ENCODE assay signal across 8 cellular contexts in the genomic region with DNA sequence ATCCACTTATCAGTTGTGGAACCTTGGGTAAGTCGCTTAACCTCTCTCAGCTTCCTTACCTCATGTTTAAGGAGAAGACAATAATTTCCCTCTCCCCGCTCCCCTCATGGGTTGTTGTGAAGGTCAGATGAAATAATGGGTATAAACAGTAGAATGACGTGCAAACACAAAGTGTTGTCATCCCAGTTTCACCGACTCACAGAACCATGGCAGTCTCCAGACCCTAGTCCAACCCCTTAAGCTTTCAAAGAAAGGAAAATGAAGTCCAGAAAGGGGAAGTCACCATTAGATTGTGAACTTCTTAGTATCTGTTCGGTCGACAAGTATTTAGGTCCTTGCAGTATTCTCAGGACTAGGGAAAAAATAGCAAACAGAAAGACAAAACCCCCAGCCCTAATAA. TPM values are rescaled to one million over a fixed set of nuclear protein-coding genes. Genes with fewer than 3 reads are reported as not detected.
DNase-seq lines count a peak whose midpoint lies in the region; ATAC-seq, FAIRE-seq and TF ChIP-seq lines count a peak whose summit lies in the region.

No MANE protein-coding gene starts in this region.

- no peak for ATAC-seq in RWPE2 (ENCODE audit: low read depth)

- H3K4me1 ChIP-seq in RWPE2 (ENCODE audit: insufficient read depth, poor library complexity, severe bottlenecking): no peaks in the 10 kb centered on the region
- peaks cover 0 to 50% (median 11%) of the 10 kb centered on the region in 3 donors for H3K4me1 ChIP-seq in esophagus squamous epithelium
- peaks cover 0 to 32% (median 13%) of the 10 kb centered on the region in 4 donors for H3K4me1 ChIP-seq in sigmoid colon
- peaks cover 0 to 4% of the 10 kb centered on the region in 2 donors for H3K4me1 ChIP-seq in small intestine (ENCODE audit: control insufficient read depth in 2 of 2, insufficient read depth in 1 of 2, low read depth in 1 of 2, low read length in 1 of 2)

- TF ChIP-seq CTCF in RWPE2 (IDR thresholded peaks at IDR 0.05; ENCODE audit: poor library complexity, severe bottlenecking): no peak
- no peak for TF ChIP-seq CTCF in esophagus squamous epithelium (IDR thresholded peaks at IDR 0.05)
- no peak for TF ChIP-seq CTCF in sigmoid colon (IDR thresholded peaks at IDR 0.05)

- no peaks in the 10 kb centered on the region for H3K9me3 ChIP-seq in RWPE2 (ENCODE audit: severe bottlenecking)
- H3K9me3 ChIP-seq in esophagus squamous epithelium: no peaks in the 10 kb centered on the region
- no peaks in the 10 kb centered on the region for H3K9me3 ChIP-seq in sigmoid colon
- no peaks in the 10 kb centered on the region for H3K9me3 ChIP-seq in small intestine (ENCODE audit: control insufficient read depth, low read depth)

- no peak for TF ChIP-seq EP300 in sigmoid colon (IDR thresholded peaks at IDR 0.05)

- H3K36me3 ChIP-seq in H7 (replicated peaks; ENCODE audit: control insufficient read depth, insufficient read depth, low read length) (peaks cover 5% of the 10 kb centered on the region), RWPE2 (ENCODE audit: low read depth) (peaks cover 7% of the 10 kb centered on the region), esophagus squamous epithelium (peaks cover 0 to 14% (median 0%) of the 10 kb centered on the region in 3 donors), sigmoid colon (peaks cover 0 to 12% (median 1%) of the 10 kb centered on the region in 4 donors), small intestine (ENCODE audit: control insufficient read depth in 2 of 2, insufficient read depth in 2 of 2, low read length in 2 of 2) (peaks cover 2 to 4% of the 10 kb centered on the region in 2 donors)

- 53 to 65% methylated on average over 5 to 6 of the region's 6 CpGs for WGBS in esophagus squamous epithelium, 2 donors
- 55 to 56% methylated on average over 6 of the region's 6 CpGs for WGBS in sigmoid colon, 2 donors
- WGBS in small intestine, 3 donors: 54 to 59% (median 58%) methylated on average over 6 of the region's 6 CpGs

- intact Hi-C loops in esophagus squamous epithelium (cut with DNase I): loop anchor here (10.0 kb wide), 1 partner anchor 121 kb away; the partner anchor contains the start of gene KHDC4
- intact Hi-C loops in sigmoid colon (cut with DNase I): loop anchor here (2.0 kb wide), 3 partner anchors 27 to 75 kb away; partner anchors contain the start of gene MEX3A

- no peaks in the 10 kb centered on the region for H3K27me3 ChIP-seq in H7 (ENCODE audit: control insufficient read depth, insufficient read depth, low read length)
- no peaks in the 10 kb centered on the region for H3K27me3 ChIP-seq in RWPE2 (ENCODE audit: insufficient read depth, poor library complexity, severe bottlenecking)
- H3K27me3 ChIP-seq in esophagus squamous epithelium: no peaks in the 10 kb centered on the region
- no peaks in the 10 kb centered on the region for H3K27me3 ChIP-seq in sigmoid colon
- no peaks in the 10 kb centered on the region for H3K27me3 ChIP-seq in small intestine (ENCODE audit: control insufficient read depth in 2 of 2, insufficient read depth in 2 of 2, low read length in 2 of 2)

- peak overlapping the region; percentile 90 for H3K27ac ChIP-seq in RWPE2 (ENCODE audit: poor library complexity, severe bottlenecking)
- peak overlapping the region; percentile 95 to 98 (median 96) for H3K27ac ChIP-seq in esophagus squamous epithelium
- H3K27ac ChIP-seq in sigmoid colon: peak overlapping the region in 3 of 4 donors; percentile 86 to 97 (median 94)
- peak overlapping the region in 1 of 2 donors; percentile 69 for H3K27ac ChIP-seq in small intestine (ENCODE audit: low read depth in 1 of 2, low read length in 1 of 2)

- DNase-seq in H7 (no peak), RWPE2 (ENCODE audit: low spot score) (no peak), esophagus squamous epithelium (lab: John Stamatoyannopoulos, UW) (no peak), sigmoid colon (no peak), SW 1271 (lab: John Stamatoyannopoulos, UW) (no peak), kidney glomerular epithelial cell (lab: John Stamatoyannopoulos, UW) (no peak), small intestine (no peak)
- DNase-seq in activated naive CD4-positive, alpha-beta T cell treated with Interleukin-2 at 50 U/mL for 16 hours: no peak

- no peak for TF ChIP-seq POLR2A in esophagus squamous epithelium (IDR thresholded peaks at IDR 0.05)
- no peak for TF ChIP-seq POLR2A in sigmoid colon (IDR thresholded peaks at IDR 0.05)

- H3K4me3 ChIP-seq in H7 (ENCODE audit: insufficient read depth, low read depth, low read length) (peak overlapping the region; percentile 100), RWPE2 (ENCODE audit: severe bottlenecking) (peak overlapping the region; percentile 87), esophagus squamous epithelium (peak overlapping the region; percentile 84 to 95 (median 88)), sigmoid colon (peak overlapping the region in 3 of 4 donors; percentile 73 to 90 (median 84)), small intestine (ENCODE audit: low read depth in 1 of 2, low read length in 2 of 2) (peak overlapping the region in 1 of 2 donors; percentile 96)

- FAIRE-seq in small intestine (lab: Jason Lieb, UNC): no peak

RNA-seq across cellular contexts. Expression of gene LAMTOR2, which starts 1.1 kb away (rescaled TPM):
- 58.0 and 74.1 TPM in 2 replicates for total RNA-seq in H7 (2014; rRNA removed; shearing (Covaris generic))
- total RNA-seq in esophagus squamous epithelium (10 to 100 TPM; 41.4 to 67.1 (median 53.3) TPM), sigmoid colon (10 to 100 TPM; 55.4 to 86.4 (median 71.3) TPM)
- polyA plus RNA-seq in sigmoid colon (100 to 1,000 TPM; 142 to 245 (median 199) TPM), small intestine (100 to 1,000 TPM; 132 to 226 (median 165) TPM)

RNA-seq across cellular contexts. Expression of gene UBQLN4, which starts 2.1 kb away (rescaled TPM):
- 64.6 and 66.3 TPM in 2 replicates for total RNA-seq in H7 (2014; rRNA removed; shearing (Covaris generic))
- 10 to 100 TPM; 19.7 to 32.7 (median 25.5) TPM for total RNA-seq in esophagus squamous epithelium
- 10 to 100 TPM; 13.9 to 23.6 (median 19.8) TPM for total RNA-seq in sigmoid colon
- polyA plus RNA-seq in sigmoid colon: 10 to 100 TPM; 11.4 to 21.5 (median 14.8) TPM
- 10 to 100 TPM; 14.1 to 22.0 (median 18.8) TPM for polyA plus RNA-seq in small intestine

RNA-seq across cellular contexts. Expression of gene RAB25, which starts 5.3 kb away (rescaled TPM):
- 18.3 and 27.6 TPM in 2 replicates for total RNA-seq in H7 (2014; rRNA removed; shearing (Covaris generic))
- 100 to 1,000 TPM; 190 to 482 (median 272) TPM for total RNA-seq in esophagus squamous epithelium
- not detected for total RNA-seq in sigmoid colon
- 100 to 1,000 TPM; 187 to 237 (median 201) TPM for polyA plus RNA-seq in sigmoid colon
- 100 to 1,000 TPM; 140 to 216 (median 140) TPM for polyA plus RNA-seq in small intestine

RNA-seq across cellular contexts. Expression of gene MEX3A, which starts 26.6 kb away (rescaled TPM):
- 52.7 and 65.2 TPM in 2 replicates for total RNA-seq in H7 (2014; rRNA removed; shearing (Covaris generic))
- 1 to 10 TPM in 1 of 4 donors, under 1 TPM in 3; 0.15 to 1.4 (median 0.65) TPM for total RNA-seq in esophagus squamous epithelium
- total RNA-seq in sigmoid colon: under 1 TPM; 0.27 to 0.36 (median 0.30) TPM
- polyA plus RNA-seq in sigmoid colon: 1 to 10 TPM in 1 of 3 donors, under 1 TPM in 2; 0.23 to 1.5 (median 0.60) TPM
- 1 to 10 TPM in 1 of 3 donors, under 1 TPM in 2; under 0.01 to 1.5 (median 0.22) TPM for polyA plus RNA-seq in small intestine

RNA-seq across cellular contexts. Expression of gene SSR2, which starts 34.9 kb away (rescaled TPM):
- 427 and 445 TPM in 2 replicates for total RNA-seq in H7 (2014; rRNA removed; shearing (Covaris generic))
- total RNA-seq in esophagus squamous epithelium (100 to 1,000 TPM; 115 to 215 (median 179) TPM), sigmoid colon (100 to 1,000 TPM; 115 to 338 (median 233) TPM)
- polyA plus RNA-seq in sigmoid colon (100 to 1,000 TPM; 157 to 274 (median 231) TPM), small intestine (100 to 1,000 TPM; 133 to 316 (median 223) TPM)

Comparison
In these comparisons a context has a peak if more than half of its experiments do, and no peak if none do; other contexts are left out.
1. RNA of gene RAB25, which starts 5.3 kb away (total RNA-seq): 190 to 482 TPM in esophagus squamous epithelium and 18.3 to 27.6 TPM in H7; not detected in sigmoid colon; every median in the first group is over 10 times any median in the second.